In the genomic region with DNA sequence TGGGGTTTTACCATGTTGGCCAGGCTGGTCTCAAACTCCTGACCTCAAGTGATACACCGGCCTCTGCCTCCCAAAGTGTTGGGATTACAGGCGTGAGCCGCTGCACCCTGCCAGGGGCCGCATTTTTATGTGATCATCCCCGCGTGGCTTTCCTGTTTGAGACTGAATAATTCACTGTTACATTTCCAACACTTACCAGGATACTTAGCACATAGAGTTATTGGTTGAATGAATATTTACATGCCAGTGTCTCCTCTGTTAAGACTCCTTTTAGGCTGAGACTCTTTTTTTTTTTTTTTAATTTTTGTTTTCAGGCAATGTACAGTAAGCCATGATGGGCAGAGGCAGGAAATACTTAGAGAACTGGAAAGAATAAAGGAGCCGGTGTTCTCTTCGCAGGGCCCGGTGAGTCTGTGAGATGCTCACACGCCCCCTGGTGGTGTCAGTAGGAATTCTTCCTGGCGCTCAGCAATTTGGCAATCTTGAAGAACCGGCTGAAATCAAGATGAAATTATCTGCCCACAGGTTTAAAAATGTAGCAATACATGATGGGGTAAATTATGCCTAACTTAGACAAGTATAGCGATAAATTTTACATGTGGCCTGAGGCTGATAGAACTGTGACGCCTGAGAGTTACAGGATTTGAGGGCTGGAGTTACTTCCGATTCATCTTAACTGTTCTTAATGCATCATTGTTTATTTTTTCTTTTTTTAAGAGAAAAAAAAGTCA, we compare ENCODE assay signal across 8 cellular contexts. TPM values are rescaled to one million over a fixed set of nuclear protein-coding genes. Genes with fewer than 3 reads are reported as not detected.
DNase-seq lines count a peak whose midpoint lies in the region; ATAC-seq and TF ChIP-seq lines count a peak whose summit lies in the region.

No MANE protein-coding gene starts in this region.

- H3K27ac ChIP-seq in left lung: peak overlapping the region in 1 of 2 donors; percentile 2

- H3K36me3 ChIP-seq in HAP-1 (replicated peaks) (no peaks in the 10 kb centered on the region; the same call in 1 of the 2 replicates), left lung (no peaks in the 10 kb centered on the region)

- peak overlapping the region; percentile 80 for H3K27ac Mint-ChIP-seq in chondrocyte (ENCODE audit: unreplicated experiment)

- H3K4me3 ChIP-seq in HAP-1 (no peak overlapping the region), left lung (no peak overlapping the region)

- peak overlapping the region; percentile 29 for H3K4me3 Mint-ChIP-seq in chondrocyte (ENCODE audit: unreplicated experiment)

- DNase-seq in Ammon's horn (ENCODE audit: low spot score) (peak; percentile 90), HAP-1 (ENCODE audit: low spot score in 2 of 2) (peak; percentile 78 to 87), NCI-H526 (lab: John Stamatoyannopoulos, UW) (peak; percentile 75 to 91), chondrocyte (ENCODE audit: low spot score) (no peak), left lung (peak; percentile 78 to 85), cortex of kidney (lab: John Stamatoyannopoulos, UW) (no peak)
- peak; percentile 77 to 84 for DNase-seq in activated CD4-positive, alpha-beta T cell treated with anti-CD3 and anti-CD28 coated beads for 4 hours
- peak; percentile 78 for DNase-seq in stimulated activated CD4-positive, alpha-beta T cell treated with anti-CD3 and anti-CD28 coated beads, Interleukin-4, amount 100 ng/mL, for 1 hour

- no peaks in the 10 kb centered on the region; the same call in 1 of the 2 replicates for H3K9me3 ChIP-seq in HAP-1
- no peaks in the 10 kb centered on the region for H3K9me3 ChIP-seq in left lung

- no peaks in the 10 kb centered on the region for H3K36me3 Mint-ChIP-seq in chondrocyte (ENCODE audit: low read depth)

- peaks cover 12% of the 10 kb centered on the region for H3K4me1 Mint-ChIP-seq in chondrocyte (ENCODE audit: low read depth)

- peaks cover 11% of the 10 kb centered on the region; the same call in 1 of the 2 replicates for H3K4me1 ChIP-seq in HAP-1
- peaks cover 0 to 23% of the 10 kb centered on the region in 2 donors for H3K4me1 ChIP-seq in left lung

- ATAC-seq in left lung: peak; percentile 96

- no peaks in the 10 kb centered on the region for H3K27me3 Mint-ChIP-seq in chondrocyte (ENCODE audit: low read depth)

- peak; percentile 96 for TF ChIP-seq CTCF in chondrocyte (IDR thresholded peaks at IDR 0.05)
- peak; percentile 86 to 91 for TF ChIP-seq CTCF in left lung (IDR thresholded peaks at IDR 0.05)

- in situ Hi-C loops in HAP-1 (cut with MboI; ENCODE audit: low sequenced_read_pairs): loop anchor here (10.0 kb wide), 1 partner anchor 594 kb away; no protein-coding TSS in a partner anchor

- H3K27me3 ChIP-seq in HAP-1 (ENCODE audit: low read depth) (no peaks in the 10 kb centered on the region), left lung (no peaks in the 10 kb centered on the region)

- intact Hi-C loops in left lung (cut with DNase I): no loop called here

- no peaks in the 10 kb centered on the region for H3K9me3 Mint-ChIP-seq in chondrocyte (ENCODE audit: low read depth)

RNA-seq across cellular contexts. Expression of a gene that starts 7.6 kb away (rescaled TPM):
- total RNA-seq in chondrocyte (45.4 to 49.5 TPM (median 46.2 TPM) in 3 replicates), left lung (10 to 100 TPM; 63.5 to 69.0 TPM)

RNA-seq across cellular contexts. Expression of a gene that starts 13.2 kb away (rescaled TPM):
- 5.6 to 6.5 TPM (median 5.9 TPM) in 3 replicates for total RNA-seq in chondrocyte
- total RNA-seq in left lung: 1 to 10 TPM; 6.9 to 7.1 TPM

RNA-seq across cellular contexts. Expression of a gene that starts 54.2 kb away (rescaled TPM):
- total RNA-seq in chondrocyte: 4.9 to 15.1 TPM (median 6.1 TPM) in 3 replicates
- 1 to 10 TPM; 2.8 to 4.1 TPM for total RNA-seq in left lung

Comparison
In these comparisons a context has a peak if more than half of its experiments do, and no peak if none do; other contexts are left out.
1. DNase-seq: peak in Ammon's horn (single experiment), HAP-1 (2 of 2), NCI-H526 (2 of 2), activated CD4-positive, alpha-beta T cell treated with anti-CD3 and anti-CD28 coated beads for 4 hours (2 of 2), left lung (2 of 2) and stimulated activated CD4-positive, alpha-beta T cell treated with anti-CD3 and anti-CD28 coated beads, Interleukin-4, amount 100 ng/mL, for 1 hour (single experiment); none in chondrocyte (single experiment) and cortex of kidney (single experiment).